Comparison of ENCODE assay signal across 27 cellular contexts in the genomic region with DNA sequence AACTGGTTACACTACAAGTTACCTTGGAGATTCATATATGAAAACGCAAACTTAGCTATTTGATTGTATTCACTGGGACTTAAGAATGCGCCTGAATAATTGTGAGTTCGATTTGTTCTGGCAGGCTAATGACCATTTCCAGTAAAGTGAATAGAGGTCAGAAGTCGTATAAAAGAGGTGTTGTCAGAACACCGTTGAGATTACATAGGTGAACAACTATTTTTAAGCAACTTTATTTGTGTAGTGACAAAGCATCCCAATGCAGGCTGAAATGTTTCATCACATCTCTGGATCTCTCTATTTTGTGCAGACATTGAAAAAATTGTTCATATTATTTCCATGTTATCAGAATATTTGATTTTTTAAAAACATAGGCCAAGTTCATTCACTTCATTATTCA.
"Had no signal": no experiment of that assay in that cellular context is flagged by ENCODE, and none has a peak within 500 bp of the region (broad histone marks: within the 10 kb centered on the region; RNA-seq: fewer than 3 reads in every experiment).

No MANE protein-coding gene starts in this region.

- FAIRE-seq: urothelium cell line had no signal

- H3K27ac ChIP-seq: stomach, suprapubic skin, testis, thoracic aorta, thyroid gland, tibial artery, tibial nerve, transverse colon, upper lobe of left lung, upper lobe of right lung, uterus, vagina had no signal

- H3K4me1 ChIP-seq: stomach, suprapubic skin, testis, thyroid gland, tibial artery, tibial nerve, upper lobe of left lung, upper lobe of right lung, uterus, vagina had no signal

- ATAC-seq: stimulated activated effector memory CD8-positive, alpha-beta T cell treated with anti-CD3 and anti-CD28 coated beads, Interleukin-12 subunit alpha, Interleukin-12 subunit beta, amount 100 ng/mL, for 72 hours; stimulated activated memory B cell treated with anti-CD40 and anti-IgM and Interleukin-4, amounts not matched to agents 10 μg/mL and 1 μg/mL and 100 μg/mL, for 72 hours; stimulated activated naive B cell treated with anti-CD40 and anti-IgM and Interleukin-4, amounts not matched to agents 10 μg/mL and 1 μg/mL and 100 μg/mL, for 72 hours; stimulated activated naive CD8-positive, alpha-beta T cell treated with anti-CD3 and anti-CD28 coated beads, Interleukin-15, amount 100 ng/mL, for 72 hours; stimulated activated naive CD8-positive, alpha-beta T cell treated with anti-CD3 and anti-CD28 coated beads, Interleukin-15, Interleukin-2, amounts not matched to agents 100 U/mL and 50 U/mL, for 24 hours; upper lobe of right lung had no signal

- H3K4me3 ChIP-seq: stomach, suprapubic skin, testis, thoracic aorta, thyroid gland, tibial artery, tibial nerve, transverse colon, upper lobe of left lung, upper lobe of right lung, uterus, vagina had no signal

- H3K27me3 ChIP-seq: stomach, suprapubic skin, testis, thyroid gland, tibial artery, tibial nerve, transverse colon, upper lobe of left lung, upper lobe of right lung, uterus, vagina had no signal

- DNase-seq: stimulated activated CD4-positive, alpha-beta T cell treated with anti-CD3 and anti-CD28 coated beads, Interleukin-2, amount 100 ng/mL, for 48 hours; stimulated activated CD4-positive, alpha-beta T cell treated with anti-CD3 and anti-CD28 coated beads, Interleukin-4, amount 100 ng/mL, for 1 hour; stimulated activated CD4-positive, alpha-beta T cell treated with anti-CD3 and anti-CD28 coated beads, Interleukin-4, amount 100 ng/mL, for 24 hours; stimulated activated CD4-positive, alpha-beta T cell treated with anti-CD3 and anti-CD28 coated beads, Interleukin-4, amount 100 ng/mL, for 4 hours; stimulated activated CD8-positive, alpha-beta memory T cell treated with anti-CD3 and anti-CD28 coated beads, Interleukin-4, amount 100 ng/mL, for 48 hours; stimulated activated naive B cell treated with anti-CD40 and anti-IgM and Interleukin-4, amounts not matched to agents 10 μg/mL and 1 μg/mL and 100 μg/mL, for 72 hours; stimulated activated naive CD4-positive, alpha-beta T cell; stimulated activated naive CD4-positive, alpha-beta T cell treated with Interleukin-2 at 50 U/mL for 16 hours; stimulated activated naive CD8-positive, alpha-beta T cell treated with anti-CD3 and anti-CD28 coated beads, Interleukin-15, amount 100 ng/mL, for 72 hours; stimulated activated naive CD8-positive, alpha-beta T cell treated with anti-CD3 and anti-CD28 coated beads, Interleukin-15, Interleukin-2, amounts not matched to agents 100 U/mL and 50 U/mL, for 24 hours; stomach; substantia nigra; testis; thyroid gland; tibial artery; transverse colon; trophoblast cell; upper lobe of left lung; upper lobe of right lung; uterus had no signal

- H3K36me3 ChIP-seq: suprapubic skin, thoracic aorta, thyroid gland, transverse colon, upper lobe of left lung, upper lobe of right lung, uterus, vagina had no signal

- H3K9me3 ChIP-seq: stomach, suprapubic skin, testis, thoracic aorta, thyroid gland, tibial artery, tibial nerve, transverse colon, upper lobe of left lung, upper lobe of right lung, uterus, vagina had no signal
